Comparison of ENCODE assay signal across 4 cellular contexts in genomic region chr2:182030875-182031274, GRCh38. TPM values are rescaled to one million over a fixed set of nuclear protein-coding genes. Genes with fewer than 3 reads are reported as not detected.
"Had no signal": no experiment of that assay in that cellular context is flagged by ENCODE, and none has a peak within 500 bp of the region (broad histone marks: within the 10 kb centered on the region; RNA-seq: fewer than 3 reads in every experiment).

No MANE protein-coding gene starts in this region.

RNA-seq across cellular contexts. Expression of gene PPP1R1C, which starts 45.2 kb away (rescaled TPM):
- total RNA-seq: activated CD8-positive, alpha-beta T cell treated with anti-CD3 and anti-CD28 coated beads for 36 hours; activated naive CD8-positive, alpha-beta T cell treated with anti-CD3 and anti-CD28 coated beads for 36 hours; activated T-cell treated with anti-CD3 and anti-CD28 coated beads, Interleukin-2, amount 50 U/mL, for 72 hours; naive thymus-derived CD8-positive, alpha-beta T cell had no signal
- polyA plus RNA-seq: naive thymus-derived CD8-positive, alpha-beta T cell had no signal
